1 cellular context compared by ENCODE assay signal in the genomic region with DNA sequence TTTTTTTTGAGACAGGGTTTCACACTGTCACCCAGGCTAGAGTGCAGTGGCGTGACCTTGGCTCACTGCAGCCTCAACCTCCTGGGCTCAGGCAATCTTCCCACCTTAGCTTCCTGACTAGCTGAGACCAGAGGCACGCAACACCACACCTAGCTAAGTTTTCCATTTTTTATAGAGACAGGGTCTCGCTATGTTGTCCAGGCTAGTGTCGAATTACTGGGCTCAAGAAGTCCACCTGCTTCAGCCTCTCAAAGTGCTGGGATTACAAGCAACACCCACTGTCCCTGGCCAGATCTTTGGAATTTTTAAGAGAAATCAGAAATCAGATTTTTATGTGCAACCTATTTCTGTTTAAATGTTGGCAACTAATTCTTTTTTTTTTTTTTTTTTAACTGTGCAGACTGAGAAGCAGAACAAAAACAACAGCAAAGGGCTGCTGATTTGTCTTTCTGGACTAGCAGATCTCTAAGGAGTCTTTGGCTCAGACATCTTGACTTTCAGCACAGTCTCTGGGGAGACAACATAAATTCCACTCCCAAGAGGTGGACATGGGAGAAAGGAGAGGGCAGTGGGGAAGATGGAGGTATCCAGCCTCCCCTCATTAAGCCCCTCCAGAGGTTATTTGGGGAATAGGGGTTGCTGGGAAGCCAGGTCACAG.
TF ChIP-seq lines count a peak whose summit lies in the region.

No MANE protein-coding gene starts in this region.

TF ChIP-seq in HEK293, 187 proteins besides CTCF, POLR2A, EP300 and RAD21 (continued from another document):
- no peak for TF ChIP-seq ZNF18 (tag by site-specific recombination; IDR thresholded peaks at IDR 0.05)
TF ChIP-seq in HEK293: peak in this region for 1.
